ENCODE assay signal across 8 cellular contexts in genomic region chr13:110560606-110561334, GRCh38. TPM values are rescaled to one million over a fixed set of nuclear protein-coding genes. Genes with fewer than 3 reads are reported as not detected.
DNase-seq lines count a peak whose midpoint lies in the region; ATAC-seq and TF ChIP-seq lines count a peak whose summit lies in the region.

No MANE protein-coding gene starts in this region.

- TF ChIP-seq POLR2A in vagina (IDR thresholded peaks at IDR 0.05), result no peak

- ATAC-seq in HG02588 (IDR thresholded peaks at IDR 0.05; ENCODE audit: unreplicated experiment), result peak; percentile 24

- H3K36me3 ChIP-seq in effector memory CD4-positive, alpha-beta T cell (ENCODE audit: control insufficient read depth, insufficient read depth, low read length), result no peaks in the 10 kb centered on the region
- H3K36me3 ChIP-seq in mesodermal cell (ENCODE audit: control insufficient read depth, insufficient read depth, low read length) (no peaks in the 10 kb centered on the region), vagina (no peaks in the 10 kb centered on the region)

- peak overlapping the region; percentile 86 for H3K4me3 ChIP-seq in effector memory CD4-positive, alpha-beta T cell (ENCODE audit: insufficient read depth, low read depth, low read length, poor library complexity, severe bottlenecking)
- H3K4me3 ChIP-seq in mesodermal cell (ENCODE audit: extremely low read depth, insufficient read depth, low read length, poor library complexity, severe bottlenecking), result peak overlapping the region; percentile 66
- peak overlapping the region; percentile 76 to 97 for H3K4me3 ChIP-seq in vagina

- no peaks in the 10 kb centered on the region for H3K9me3 ChIP-seq in effector memory CD4-positive, alpha-beta T cell (ENCODE audit: control insufficient read depth, low read length)
- H3K9me3 ChIP-seq in mesodermal cell (ENCODE audit: control insufficient read depth, low read length) (no peaks in the 10 kb centered on the region), vagina (no peaks in the 10 kb centered on the region)

- no peak for TF ChIP-seq CTCF in vagina (IDR thresholded peaks at IDR 0.05)

- peak overlapping the region; percentile 26 for H3K27ac ChIP-seq in effector memory CD4-positive, alpha-beta T cell (ENCODE audit: insufficient read depth, low read length, poor library complexity, severe bottlenecking)
- peak overlapping the region; percentile 2 for H3K27ac ChIP-seq in mesodermal cell (ENCODE audit: low read depth, low read length, severe bottlenecking)
- H3K27ac ChIP-seq in vagina, result peak overlapping the region; percentile 90

- intact Hi-C loops in vagina (cut with DNase I), result no loop called here

- peaks cover 5% of the 10 kb centered on the region for H3K4me1 ChIP-seq in effector memory CD4-positive, alpha-beta T cell (ENCODE audit: control insufficient read depth, insufficient read depth, low read length, poor library complexity, severe bottlenecking)
- peaks cover 5% of the 10 kb centered on the region for H3K4me1 ChIP-seq in mesodermal cell (ENCODE audit: control insufficient read depth, insufficient read depth, low read length, poor library complexity, severe bottlenecking)
- peaks cover 31% of the 10 kb centered on the region for H3K4me1 ChIP-seq in vagina

- H3K27me3 ChIP-seq in effector memory CD4-positive, alpha-beta T cell (replicated peaks; ENCODE audit: control insufficient read depth, insufficient read depth, low read length, poor library complexity, severe bottlenecking), result no peaks in the 10 kb centered on the region
- H3K27me3 ChIP-seq in vagina, result no peaks in the 10 kb centered on the region

- DNase-seq in NCI-H82 (lab: John Stamatoyannopoulos, UW) (peak; percentile 26), NCI-H82 treated with DMSO at 0.1 percent for 48 hours (lab: John Stamatoyannopoulos, UW; ENCODE audit: unreplicated experiment) (no peak), RPMI7951 (ENCODE audit: low read depth) (peak; percentile 44), vagina (ENCODE audit: extremely low spot score in 2 of 2) (no peak), NCI-H1436 treated with DMSO at 0.1 percent for 48 hours (lab: John Stamatoyannopoulos, UW) (no peak)
- DNase-seq in effector memory CD4-positive, alpha-beta T cell, result no peak

- 0 to 7% methylated on average over 12 to 26 of the region's 27 CpGs for WGBS in mesodermal cell (ENCODE audit: insufficient coverage in 2 of 2), 2 experiments

RNA-seq across cellular contexts. Expression of gene RAB20, which starts 0.8 kb away (rescaled TPM):
- total RNA-seq in RPMI7951 (2014; rRNA removed; shearing (Covaris generic)), result 16.6 and 21.8 TPM in 2 replicates
- 2.6 TPM for polyA plus RNA-seq in mesodermal cell (2013, experiment 1 of 2)
- 3.0 TPM for polyA plus RNA-seq in mesodermal cell (2013, experiment 2 of 2)
- total RNA-seq in vagina, result 15.2 TPM

RNA-seq across cellular contexts. Expression of gene NAXD, which starts 54.6 kb away (rescaled TPM):
- total RNA-seq in RPMI7951 (2014; rRNA removed; shearing (Covaris generic)), result 12.0 and 14.0 TPM in 2 replicates
- 20.5 TPM for polyA plus RNA-seq in mesodermal cell (2013, experiment 1 of 2)
- 17.9 TPM for polyA plus RNA-seq in mesodermal cell (2013, experiment 2 of 2)
- 17.2 TPM for total RNA-seq in vagina

Comparison
In these comparisons a context has a peak if more than half of its experiments do, and no peak if none do; other contexts are left out.
1. DNase-seq: peak in NCI-H82 (single experiment) and RPMI7951 (single experiment); none in NCI-H82 treated with DMSO at 0.1 percent for 48 hours (single experiment), effector memory CD4-positive, alpha-beta T cell (0 of 3), vagina (0 of 2) and NCI-H1436 treated with DMSO at 0.1 percent for 48 hours (single experiment).
2. H3K27ac ChIP-seq: peak in every context shown above with its lines; median percentile 90 in vagina; 26 in effector memory CD4-positive, alpha-beta T cell; 2 in mesodermal cell.
3. Peak in every context shown above with its lines, with median percentiles within 50 percentile points of each other: H3K4me3 ChIP-seq.